ENCODE assay signal across 21 cellular contexts in the genomic region with DNA sequence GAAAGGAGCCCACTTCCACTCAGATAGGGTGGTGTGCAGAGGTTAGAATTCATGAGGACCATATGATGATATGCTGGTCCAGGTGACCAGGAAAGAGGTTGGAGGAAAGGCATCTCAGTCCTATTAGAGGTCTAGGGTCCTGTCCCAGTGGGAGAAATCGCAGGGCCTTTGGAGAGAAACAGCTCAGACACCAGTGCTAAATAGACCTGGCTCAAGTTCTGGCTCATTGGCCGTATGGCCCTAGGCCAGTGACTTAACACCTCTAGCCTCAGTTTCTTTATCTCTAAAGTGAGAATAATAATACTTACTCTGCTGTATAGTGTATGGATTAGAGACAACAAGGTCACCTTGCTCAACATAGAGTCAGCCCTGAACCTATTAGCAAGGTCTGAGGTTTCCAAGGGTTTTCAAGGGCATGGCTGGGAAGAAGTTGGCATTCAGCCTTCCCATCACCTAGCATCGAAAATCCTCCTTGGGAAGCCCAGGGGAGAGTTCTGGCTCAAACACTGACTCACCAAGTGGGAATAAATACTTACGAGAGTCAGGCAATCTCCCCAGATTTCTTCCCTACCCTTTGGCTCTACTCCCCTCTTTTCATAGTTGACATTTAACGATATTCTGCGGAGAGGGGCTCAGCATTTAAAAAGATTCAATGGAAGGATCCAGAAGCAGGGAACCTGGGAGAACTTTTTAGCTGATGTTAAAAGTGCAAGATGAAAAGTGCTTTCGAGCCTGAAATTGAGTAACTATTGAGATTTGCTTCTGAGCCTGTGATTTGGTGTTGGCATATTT.
DNase-seq lines count a peak whose midpoint lies in the region; ATAC-seq and TF ChIP-seq lines count a peak whose summit lies in the region.
"Had no signal": no experiment of that assay in that cellular context is flagged by ENCODE, and none has a peak within 500 bp of the region (broad histone marks: within the 10 kb centered on the region; RNA-seq: fewer than 3 reads in every experiment).

No MANE protein-coding gene starts in this region.

- H3K4me1 ChIP-seq in hepatocyte (ENCODE audit: insufficient read depth) = peaks cover 15% of the 10 kb centered on the region
- H3K4me1 ChIP-seq in stomach = peaks cover 0 to 18% (median 13%) of the 10 kb centered on the region in 4 donors
- H3K4me1 ChIP-seq: BLaER1 treated with 17β-estradiol and CSF1 and Interleukin-3, amounts not matched to agents 10 nM and 100 nM; SJCRH30 had no signal

- no peak for ATAC-seq in HG02623 (IDR thresholded peaks at IDR 0.05; ENCODE audit: unreplicated experiment)
- ATAC-seq: esophagus mucosa, natural killer cell had no signal

- in situ Hi-C loops in astrocyte of the cerebellum (cut with HindIII; ENCODE audit: low sequenced_read_pairs) = no loop called here

- H3K79me2 ChIP-seq in hepatocyte = no peaks in the 10 kb centered on the region

- TF ChIP-seq EP300 in stomach (IDR thresholded peaks at IDR 0.05) = no peak

- H3K4me2 ChIP-seq in hepatocyte = peak overlapping the region; percentile 8
- H3K4me2 ChIP-seq: BLaER1 treated with 17β-estradiol and CSF1 and Interleukin-3, amounts not matched to agents 10 nM and 100 nM had no signal

- no peak overlapping the region for H2AFZ ChIP-seq in hepatocyte

- H3K27ac ChIP-seq in hepatocyte = no peak overlapping the region
- peak overlapping the region in 3 of 5 donors; percentile 17 to 47 (median 25) for H3K27ac ChIP-seq in stomach
- H3K27ac ChIP-seq: BLaER1 treated with 17β-estradiol and CSF1 and Interleukin-3, amounts not matched to agents 10 nM and 100 nM; prostate gland; SJCRH30 had no signal

- no peak for TF ChIP-seq POLR2A in stomach (IDR thresholded peaks at IDR 0.05)

- intact Hi-C loops in stomach (cut with DNase I; ENCODE audit: low total_unique reads) = no loop called here

- H4K20me1 ChIP-seq in hepatocyte (ENCODE audit: insufficient read depth, poor library complexity, severe bottlenecking) = no peaks in the 10 kb centered on the region
- H4K20me1 ChIP-seq: BLaER1 treated with 17β-estradiol and CSF1 and Interleukin-3, amounts not matched to agents 10 nM and 100 nM had no signal

- no peaks in the 10 kb centered on the region for H3K9me2 ChIP-seq in hepatocyte (replicated peaks; ENCODE audit: insufficient read depth)

- no peak for TF ChIP-seq CTCF in astrocyte of the cerebellum (IDR thresholded peaks at IDR 0.05; ENCODE audit: low read depth, low read length, missing control alignments)
- TF ChIP-seq CTCF in hepatocyte (IDR thresholded peaks at IDR 0.05; ENCODE audit: poor library complexity) = no peak
- no peak for TF ChIP-seq CTCF in stomach (IDR thresholded peaks at IDR 0.05)

- WGBS in hepatocyte (ENCODE audit: low lambda C conversion rate, missing lambda C conversion rate) = 52% methylated on average over 7 of the region's 7 CpGs
- WGBS in stomach, 5 donors = 36 to 47% (median 46%) methylated on average over 7 of the region's 7 CpGs

- H3K4me3 ChIP-seq in astrocyte of the cerebellum (ENCODE audit: low read depth, low read length) = no peak overlapping the region
- no peak overlapping the region for H3K4me3 ChIP-seq in hepatocyte
- no peak overlapping the region for H3K4me3 ChIP-seq in stomach
- H3K4me3 ChIP-seq: BLaER1 treated with 17β-estradiol and CSF1 and Interleukin-3, amounts not matched to agents 10 nM and 100 nM; prostate gland; SJCRH30; tibial artery had no signal

- H3K9me3 ChIP-seq in hepatocyte (ENCODE audit: low read depth) = no peaks in the 10 kb centered on the region
- no peaks in the 10 kb centered on the region for H3K9me3 ChIP-seq in stomach
- H3K9me3 ChIP-seq: BLaER1 treated with 17β-estradiol and CSF1 and Interleukin-3, amounts not matched to agents 10 nM and 100 nM; prostate gland; SJCRH30; tibial artery had no signal

- peak; percentile 59 for DNase-seq in NCI-H1105 treated with DMSO at 0.1 percent for 48 hours (lab: John Stamatoyannopoulos, UW)
- DNase-seq in NCI-H1105 (lab: John Stamatoyannopoulos, UW) = no peak
- peak; percentile 11 for DNase-seq in astrocyte of the cerebellum (ENCODE audit: low read depth)
- no peak for DNase-seq in hepatocyte (ENCODE audit: low spot score)
- no peak for DNase-seq in stomach
- DNase-seq in NCI-H82 treated with DMSO at 0.1 percent for 48 hours (lab: John Stamatoyannopoulos, UW; ENCODE audit: unreplicated experiment) = no peak
- DNase-seq in HUDEP-2 (lab: John Stamatoyannopoulos, UW; ENCODE audit: unreplicated experiment in 76 of 76) = no peak
- DNase-seq: activated CD4-positive, CD25-positive, alpha-beta regulatory T cell treated with anti-CD3 and anti-CD28 coated beads, Interleukin-2, amount 50 U/mL, for 72 hours; activated CD8-positive, alpha-beta memory T cell treated with anti-CD3 and anti-CD28 coated beads for 24 hours; activated naive CD8-positive, alpha-beta T cell treated with anti-CD3 and anti-CD28 coated beads for 36 hours; central memory CD4-positive, alpha-beta T cell; immature natural killer cell; mesenchymal stem cell; natural killer cell; NCI-H187 treated with DMSO at 0.1 percent for 48 hours; tibial artery had no signal

- no peaks in the 10 kb centered on the region for H3K36me3 ChIP-seq in hepatocyte (replicated peaks; ENCODE audit: insufficient read depth, low read depth)
- no peaks in the 10 kb centered on the region for H3K36me3 ChIP-seq in stomach
- H3K36me3 ChIP-seq: BLaER1 treated with 17β-estradiol and CSF1 and Interleukin-3, amounts not matched to agents 10 nM and 100 nM; prostate gland; SJCRH30; tibial artery had no signal

- no peaks in the 10 kb centered on the region for H3K27me3 ChIP-seq in hepatocyte
- H3K27me3 ChIP-seq in stomach = no peaks in the 10 kb centered on the region
- H3K27me3 ChIP-seq: BLaER1 treated with 17β-estradiol and CSF1 and Interleukin-3, amounts not matched to agents 10 nM and 100 nM; tibial artery had no signal

Comparison
In these comparisons a context has a peak if more than half of its experiments do, and no peak if none do; other contexts are left out.
1. DNase-seq: peak in NCI-H1105 treated with DMSO at 0.1 percent for 48 hours (single experiment) and astrocyte of the cerebellum (single experiment); none in NCI-H1105 (single experiment), hepatocyte (single experiment), stomach (single experiment), NCI-H82 treated with DMSO at 0.1 percent for 48 hours (single experiment) and HUDEP-2 (0 of 76).